ENCODE assay signal across 1 cellular context in genomic region chr18:3867768-3868445, GRCh38.
TF ChIP-seq lines count a peak whose summit lies in the region.

No MANE protein-coding gene starts in this region.

TF ChIP-seq in GM23338, 12 proteins besides CTCF, POLR2A, EP300 and RAD21 (continued from another document):
- TF ChIP-seq ETS1 (IDR thresholded peaks at IDR 0.05), result no peak
- no peak for TF ChIP-seq CREB1 (CRISPR knock-in tag; IDR thresholded peaks at IDR 0.05; ENCODE audit: low read depth)
- TF ChIP-seq EZH2phosphoT487 (IDR thresholded peaks at IDR 0.05; ENCODE audit: unreplicated experiment), result no peak
- no peak for TF ChIP-seq NANOG (IDR thresholded peaks at IDR 0.05; ENCODE audit: borderline replicate concordance)
- TF ChIP-seq ZNF114 (CRISPR knock-in tag; IDR thresholded peaks at IDR 0.05), result no peak
- TF ChIP-seq EZH2 (IDR thresholded peaks at IDR 0.05; ENCODE audit: low read depth, unreplicated experiment), result no peak
